In genomic region chr3:67381667-67382272, GRCh38 we compare ENCODE assay signal across 9 cellular contexts.
DNase-seq lines count a peak whose midpoint lies in the region; ATAC-seq and TF ChIP-seq lines count a peak whose summit lies in the region.
"Had no signal": no experiment of that assay in that cellular context is flagged by ENCODE, and none has a peak within 500 bp of the region (broad histone marks: within the 10 kb centered on the region; RNA-seq: fewer than 3 reads in every experiment).

No MANE protein-coding gene starts in this region.

- DNase-seq in heart left ventricle (no peak), left ventricle myocardium superior (no peak), NCI-H748 (lab: John Stamatoyannopoulos, UW; ENCODE audit: unreplicated experiment) (peak; percentile 34), endothelial cell (ENCODE audit: low spot score) (peak; percentile 33), psoas muscle (no peak), left colon (no peak), WTC11 (ENCODE audit: low spot score) (no peak)

- H3K27me3 ChIP-seq in heart left ventricle (no peaks in the 10 kb centered on the region), psoas muscle (ENCODE audit: insufficient read depth in 3 of 3, low read length in 2 of 3) (no peaks in the 10 kb centered on the region)

- POLR2A ChIA-PET in WTC11 (lab: Charles Lee) = no interaction called here

- no peaks in the 10 kb centered on the region for H3K27me3 Mint-ChIP-seq in endothelial cell (ENCODE audit: unreplicated experiment)
- H3K27me3 Mint-ChIP-seq in WTC11 (ENCODE audit: low read depth) = no peaks in the 10 kb centered on the region

- H3K27ac Mint-ChIP-seq in endothelial cell (ENCODE audit: unreplicated experiment) (peak overlapping the region; percentile 61), WTC11 (no peak overlapping the region)
- H3K27ac Mint-ChIP-seq: activated naive CD4-positive, alpha-beta T cell treated with anti-CD3 and anti-CD28 coated beads, Interleukin-2, amount 50 U/mL, for 72 hours had no signal

- intact Hi-C loops in heart left ventricle (cut with DNase I) (loop anchor here (2.0 to 10.0 kb wide), 8 partner anchors 271 to 1496 kb away; partner anchors contain the start of gene SUCLG2 (in 2 of the 10)), left ventricle myocardium superior (cut with micrococcal nuclease) (loop anchor here (5.0 kb wide), 1 partner anchor 411 kb away; no protein-coding TSS in a partner anchor), psoas muscle (cut with DNase I) (loop anchor here (5.0 to 10.0 kb wide), 2 partner anchors 403 to 1496 kb away; no protein-coding TSS in a partner anchor), left colon (cut with DNase I, micrococcal nuclease) (no loop called here)

- H3K36me3 Mint-ChIP-seq in endothelial cell (ENCODE audit: low read depth, unreplicated experiment) = peaks cover 4% of the 10 kb centered on the region
- H3K36me3 Mint-ChIP-seq in WTC11 = peaks cover 4% of the 10 kb centered on the region; the same call in 1 of the 2 replicates

- ATAC-seq in heart left ventricle (no peak), left ventricle myocardium superior (no peak), psoas muscle (peak in 1 of 4 donors; percentile 55), left colon (no peak), GM18517 (IDR thresholded peaks at IDR 0.05; ENCODE audit: unreplicated experiment) (no peak), WTC11 (no peak)
- ATAC-seq: activated naive CD4-positive, alpha-beta T cell treated with anti-CD3 and anti-CD28 coated beads, Interleukin-2, amount 50 U/mL, for 72 hours had no signal

- H3K4me1 Mint-ChIP-seq in endothelial cell (ENCODE audit: unreplicated experiment) = peaks cover 7% of the 10 kb centered on the region
- peaks cover 17% of the 10 kb centered on the region for H3K4me1 Mint-ChIP-seq in WTC11

- H3K4me1 ChIP-seq in heart left ventricle (peaks cover 0 to 35% (median 11%) of the 10 kb centered on the region in 12 donors), psoas muscle (peaks cover 10% of the 10 kb centered on the region)

- CTCF ChIA-PET in WTC11 (lab: Charles Lee) = interaction anchor here (1.1 to 4.1 kb wide), 4 partner anchors 24 to 444 kb away, joined by 4 to 23 read pairs (median 6); no protein-coding TSS in a partner anchor

- TF ChIP-seq CTCF in heart left ventricle (IDR thresholded peaks at IDR 0.05) (peak; percentile 51 to 85 (median 71)), endothelial cell (IDR thresholded peaks at IDR 0.05; ENCODE audit: unreplicated experiment) (peak; percentile 83), psoas muscle (IDR thresholded peaks at IDR 0.05) (peak; percentile 77), WTC11 (IDR thresholded peaks at IDR 0.05) (no peak)

- H3K36me3 ChIP-seq in heart left ventricle (peaks cover 0 to 7% (median 0%) of the 10 kb centered on the region in 9 donors), psoas muscle (ENCODE audit: insufficient read depth in 1 of 2, low read depth in 1 of 2) (no peaks in the 10 kb centered on the region)

- H3K27ac ChIP-seq in heart left ventricle = no peak overlapping the region
- no peak overlapping the region for H3K27ac ChIP-seq in psoas muscle

- H3K4me3 ChIP-seq in heart left ventricle = no peak overlapping the region
- H3K4me3 ChIP-seq in psoas muscle = no peak overlapping the region

- 55 to 60% (median 59%) methylated on average over 4 of the region's 4 CpGs for WGBS in heart left ventricle, 4 donors
- WGBS in psoas muscle, 3 donors = 43 to 51% (median 45%) methylated on average over 4 of the region's 4 CpGs

- TF ChIP-seq POLR2A in heart left ventricle (IDR thresholded peaks at IDR 0.05) = no peak

- no peak overlapping the region for H3K4me3 Mint-ChIP-seq in endothelial cell (ENCODE audit: unreplicated experiment)
- no peak overlapping the region for H3K4me3 Mint-ChIP-seq in WTC11

- H3K9me3 Mint-ChIP-seq in endothelial cell (ENCODE audit: unreplicated experiment) = no peaks in the 10 kb centered on the region
- H3K9me3 Mint-ChIP-seq in WTC11 = peaks cover 5% of the 10 kb centered on the region

- H3K9me3 ChIP-seq in heart left ventricle (no peaks in the 10 kb centered on the region), psoas muscle (no peaks in the 10 kb centered on the region)

TF ChIP-seq in WTC11, 78 proteins besides CTCF, POLR2A, EP300 and RAD21 (continues in another document):
- TF ChIP-seq TCF7 (CRISPR knock-in tag; IDR thresholded peaks at IDR 0.05; ENCODE audit: low read depth) = no peak
- TF ChIP-seq ZNF263 (CRISPR knock-in tag; IDR thresholded peaks at IDR 0.05; ENCODE audit: low read depth) = no peak
- no peak for TF ChIP-seq ZMAT4 (CRISPR knock-in tag; IDR thresholded peaks at IDR 0.05)
- TF ChIP-seq ZNF416 (CRISPR knock-in tag; IDR thresholded peaks at IDR 0.05) = no peak
- TF ChIP-seq USF1 (CRISPR knock-in tag; IDR thresholded peaks at IDR 0.05) = no peak
- TF ChIP-seq NFYB (CRISPR knock-in tag; conservative IDR thresholded peaks at IDR 0.05; ENCODE audit: low read depth) = no peak
- no peak for TF ChIP-seq MYBL2 (CRISPR knock-in tag; IDR thresholded peaks at IDR 0.05)
- TF ChIP-seq SP1 (CRISPR knock-in tag; conservative IDR thresholded peaks at IDR 0.05) = no peak
- no peak for TF ChIP-seq NFATC4 (CRISPR knock-in tag; IDR thresholded peaks at IDR 0.05)
- no peak for TF ChIP-seq MLX (CRISPR knock-in tag; IDR thresholded peaks at IDR 0.05)
- no peak for TF ChIP-seq ZNF281 (CRISPR knock-in tag; IDR thresholded peaks at IDR 0.05)
- TF ChIP-seq FOXK1 (CRISPR knock-in tag; IDR thresholded peaks at IDR 0.05) = no peak
- TF ChIP-seq ZNF425 (CRISPR knock-in tag; conservative IDR thresholded peaks at IDR 0.05) = no peak
- no peak for TF ChIP-seq PREB (CRISPR knock-in tag; IDR thresholded peaks at IDR 0.05; ENCODE audit: borderline replicate concordance)
- no peak for TF ChIP-seq NR1H2 (CRISPR knock-in tag; IDR thresholded peaks at IDR 0.05)
- no peak for TF ChIP-seq CBFB (CRISPR knock-in tag; IDR thresholded peaks at IDR 0.05; ENCODE audit: low read depth)

Comparison
In these comparisons a context has a peak if more than half of its experiments do, and no peak if none do; other contexts are left out.
1. DNase-seq: peak in NCI-H748 (single experiment) and endothelial cell (single experiment); none in heart left ventricle (0 of 5), left ventricle myocardium superior (single experiment), psoas muscle (0 of 2), left colon (0 of 2) and WTC11 (single experiment).
2. intact Hi-C loops: an anchor here in heart left ventricle (2.0 to 10.0 kb wide), left ventricle myocardium superior (5.0 kb wide) and psoas muscle (5.0 to 10.0 kb wide); none called in left colon.